1 cellular context compared by ENCODE assay signal in the genomic region with DNA sequence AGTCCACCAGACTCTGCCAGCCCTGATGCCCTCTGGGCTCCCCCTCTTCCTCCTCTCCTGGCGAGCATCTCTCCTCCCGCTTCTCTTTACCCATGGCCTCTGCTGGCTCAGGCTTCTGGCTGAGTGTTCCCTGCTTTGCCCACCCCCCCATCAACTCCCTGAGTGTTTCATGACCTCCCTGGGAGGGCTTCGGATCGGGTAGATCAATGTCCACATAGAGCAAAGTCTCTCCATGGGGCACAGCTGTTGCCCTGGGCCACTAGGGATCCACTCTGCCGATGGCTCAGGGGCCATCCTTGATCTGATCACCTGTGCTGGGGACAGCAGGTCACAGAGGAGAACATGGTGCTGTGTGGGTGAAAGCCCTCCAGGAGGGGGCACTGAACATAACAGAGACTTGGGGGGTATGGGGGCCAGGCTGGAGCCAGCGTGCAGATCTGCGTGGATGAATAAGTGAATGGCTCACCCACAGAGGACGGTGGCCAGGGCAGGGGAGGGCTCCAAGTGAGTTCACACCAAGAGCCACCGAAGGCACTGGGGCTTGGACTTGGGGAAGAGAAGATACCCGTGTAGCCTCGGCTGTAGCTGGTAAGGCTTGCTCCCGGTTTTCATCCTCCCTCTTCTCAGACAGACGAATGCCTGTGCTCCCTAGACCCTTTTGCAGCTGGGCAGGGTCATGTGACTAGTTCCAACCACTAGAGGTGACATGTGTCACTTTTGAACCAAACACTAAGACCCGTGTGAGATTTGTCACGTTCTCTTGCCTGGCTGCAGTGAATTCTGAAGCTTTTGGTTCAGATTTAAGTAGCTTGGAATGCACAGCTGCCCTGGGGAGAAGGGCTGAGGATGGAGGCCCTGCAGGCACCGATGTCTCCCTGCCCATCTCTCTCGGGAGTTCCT.
TF ChIP-seq lines count a peak whose summit lies in the region.

No MANE protein-coding gene starts in this region.

TF ChIP-seq in HepG2, 621 proteins besides CTCF, POLR2A, EP300 and RAD21 (continued from another document):
- TF ChIP-seq, protein P1, sequence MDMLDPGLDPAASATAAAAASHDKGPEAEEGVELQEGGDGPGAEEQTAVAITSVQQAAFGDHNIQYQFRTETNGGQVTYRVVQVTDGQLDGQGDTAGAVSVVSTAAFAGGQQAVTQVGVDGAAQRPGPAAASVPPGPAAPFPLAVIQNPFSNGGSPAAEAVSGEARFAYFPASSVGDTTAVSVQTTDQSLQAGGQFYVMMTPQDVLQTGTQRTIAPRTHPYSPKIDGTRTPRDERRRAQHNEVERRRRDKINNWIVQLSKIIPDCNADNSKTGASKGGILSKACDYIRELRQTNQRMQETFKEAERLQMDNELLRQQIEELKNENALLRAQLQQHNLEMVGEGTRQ (IDR thresholded peaks at IDR 0.05; ENCODE audit: low read depth, low read length) = peak; percentile 22; the same call in 1 of the 2 replicates
- TF ChIP-seq, protein P1 (CRISPR knock-in tag; IDR thresholded peaks at IDR 0.05; ENCODE audit: borderline replicate concordance) = peak; percentile 71; the same call in 1 of the 2 replicates
- TF ChIP-seq NFE2L1 (CRISPR knock-in tag; IDR thresholded peaks at IDR 0.05; ENCODE audit: borderline replicate concordance) (no peak), HNF4A (CRISPR knock-in tag; IDR thresholded peaks at IDR 0.05) (peak; percentile 70), TMF1 (CRISPR knock-in tag; IDR thresholded peaks at IDR 0.05; ENCODE audit: low read depth) (no peak), ZNF878 (CRISPR knock-in tag; IDR thresholded peaks at IDR 0.05) (no peak), HES4 (CRISPR knock-in tag; IDR thresholded peaks at IDR 0.05; ENCODE audit: borderline replicate concordance) (0 out of 2 replicates have a peak, but pooled peaks have one; percentile 33), ZNF772 (CRISPR knock-in tag; IDR thresholded peaks at IDR 0.05) (0 out of 2 replicates have a peak, but pooled peaks have one; percentile 51), ZFP62 (CRISPR knock-in tag; IDR thresholded peaks at IDR 0.05) (no peak)
- TF ChIP-seq, protein P2, sequence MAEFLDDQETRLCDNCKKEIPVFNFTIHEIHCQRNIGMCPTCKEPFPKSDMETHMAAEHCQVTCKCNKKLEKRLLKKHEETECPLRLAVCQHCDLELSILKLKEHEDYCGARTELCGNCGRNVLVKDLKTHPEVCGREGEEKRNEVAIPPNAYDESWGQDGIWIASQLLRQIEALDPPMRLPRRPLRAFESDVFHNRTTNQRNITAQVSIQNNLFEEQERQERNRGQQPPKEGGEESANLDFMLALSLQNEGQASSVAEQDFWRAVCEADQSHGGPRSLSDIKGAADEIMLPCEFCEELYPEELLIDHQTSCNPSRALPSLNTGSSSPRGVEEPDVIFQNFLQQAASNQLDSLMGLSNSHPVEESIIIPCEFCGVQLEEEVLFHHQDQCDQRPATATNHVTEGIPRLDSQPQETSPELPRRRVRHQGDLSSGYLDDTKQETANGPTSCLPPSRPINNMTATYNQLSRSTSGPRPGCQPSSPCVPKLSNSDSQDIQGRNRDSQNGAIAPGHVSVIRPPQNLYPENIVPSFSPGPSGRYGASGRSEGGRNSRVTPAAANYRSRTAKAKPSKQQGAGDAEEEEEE (CRISPR knock-in tag; IDR thresholded peaks at IDR 0.05; ENCODE audit: borderline replicate concordance) = 0 out of 2 replicates have a peak, but pooled peaks have one; percentile 32
